Comparison of ENCODE assay signal across 8 cellular contexts in the genomic region with DNA sequence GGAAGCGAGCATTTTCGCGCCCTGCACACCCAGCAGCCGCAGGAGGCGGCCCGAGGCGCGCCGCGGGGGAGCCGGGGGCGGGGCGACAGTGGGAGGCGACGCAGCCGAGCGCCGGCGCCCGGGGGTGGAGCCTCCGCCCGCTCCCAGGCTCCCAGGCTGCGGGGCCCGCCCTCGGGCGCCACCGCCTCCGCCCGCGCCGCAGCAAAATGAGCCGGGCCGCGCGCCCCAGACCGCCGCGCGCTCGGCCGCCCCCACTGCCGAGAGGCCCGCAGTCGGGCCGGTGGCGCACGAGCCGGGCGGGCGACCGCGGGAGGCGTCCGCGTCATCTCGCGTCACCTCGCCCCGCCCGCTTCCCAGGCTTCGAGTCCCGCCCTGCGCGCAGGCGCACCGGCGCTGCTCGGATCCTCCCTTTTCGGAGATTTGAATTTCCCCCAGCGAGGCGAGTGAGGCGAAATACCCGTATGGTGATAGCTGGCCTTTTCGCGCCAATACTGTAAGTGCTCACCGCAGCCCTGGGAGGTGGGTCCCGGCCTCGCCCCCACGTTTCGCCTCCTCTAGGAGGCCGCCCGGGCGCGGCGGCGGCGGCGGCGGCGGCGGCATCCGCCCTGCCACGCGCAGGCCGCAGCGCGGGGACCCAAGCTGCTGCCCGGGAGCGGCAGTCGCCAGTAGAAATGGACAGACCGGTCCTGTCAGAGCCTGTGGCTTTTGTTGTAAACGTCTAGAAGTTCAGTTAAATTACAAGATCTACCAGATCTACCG. TPM values are rescaled to one million over a fixed set of nuclear protein-coding genes. Genes with fewer than 3 reads are reported as not detected.
DNase-seq lines count a peak whose midpoint lies in the region; ATAC-seq lines count a peak whose summit lies in the region.

A gene with protein sequence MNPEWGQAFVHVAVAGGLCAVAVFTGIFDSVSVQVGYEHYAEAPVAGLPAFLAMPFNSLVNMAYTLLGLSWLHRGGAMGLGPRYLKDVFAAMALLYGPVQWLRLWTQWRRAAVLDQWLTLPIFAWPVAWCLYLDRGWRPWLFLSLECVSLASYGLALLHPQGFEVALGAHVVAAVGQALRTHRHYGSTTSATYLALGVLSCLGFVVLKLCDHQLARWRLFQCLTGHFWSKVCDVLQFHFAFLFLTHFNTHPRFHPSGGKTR (plus strand): TSS at position 387 of the 759 bp plus-strand sequence. CDS start 9,309 bp downstream, outside the sequence.

- CTCF ChIA-PET in naive thymus-derived CD4-positive, alpha-beta T cell (lab: Charles Lee) = no interaction called here

- H3K4me1 ChIP-seq in naive thymus-derived CD4-positive, alpha-beta T cell (ENCODE audit: control insufficient read depth in 2 of 2, insufficient read depth in 2 of 2, low read length in 2 of 2) = peaks cover 22% of the 10 kb centered on the region in 2 donors

- peak within 1 kb of the TSS; percentile 99 for H3K27ac ChIP-seq in naive thymus-derived CD4-positive, alpha-beta T cell (ENCODE audit: low read depth, low read length)

- no peaks in the 10 kb centered on the region for H3K9me3 ChIP-seq in naive thymus-derived CD4-positive, alpha-beta T cell (ENCODE audit: control insufficient read depth in 2 of 3, low read length in 3 of 3)

- H3K9me3 Mint-ChIP-seq in naive thymus-derived CD4-positive, alpha-beta T cell = peaks cover 0 to 1% (median 0%) of the 10 kb centered on the region in 11 donors
- H3K9me3 Mint-ChIP-seq in stimulated activated memory B cell treated with anti-CD40 and anti-IgM and Interleukin-4, amounts not matched to agents 10 μg/mL and 1 μg/mL and 100 μg/mL, for 72 hours = no peaks in the 10 kb centered on the region

- peak within 1 kb of the TSS; percentile 97 for H3K4me3 ChIP-seq in naive thymus-derived CD4-positive, alpha-beta T cell (ENCODE audit: low read length)

- peaks cover 0 to 11% (median 0%) of the 10 kb centered on the region in 5 donors for H3K36me3 Mint-ChIP-seq in naive thymus-derived CD4-positive, alpha-beta T cell
- H3K36me3 Mint-ChIP-seq in stimulated activated memory B cell treated with anti-CD40 and anti-IgM and Interleukin-4, amounts not matched to agents 10 μg/mL and 1 μg/mL and 100 μg/mL, for 72 hours = peaks cover 23% of the 10 kb centered on the region

- peak; percentile 92 for DNase-seq in Daoy (ENCODE audit: low read depth)
- DNase-seq in H4 (ENCODE audit: low spot score) = peak; percentile 90
- peak; percentile 89 for DNase-seq in LHCN-M2 (ENCODE audit: low read depth)
- DNase-seq in RKO (ENCODE audit: low spot score) = peak; percentile 93
- peak; percentile 60 to 87 for DNase-seq in activated T-helper 1 cell treated with anti-CD3 and anti-CD28 coated beads, Interleukin-2, amount 50 U/mL, for 16 hours (ENCODE audit: low read depth in 1 of 2, low spot score in 1 of 2)
- DNase-seq in fibroblast of gingiva (ENCODE audit: low read depth) = peak; percentile 82
- peak; percentile 76 to 95 (median 87) for DNase-seq in naive thymus-derived CD4-positive, alpha-beta T cell

- H3K27me3 Mint-ChIP-seq in naive thymus-derived CD4-positive, alpha-beta T cell = no peaks in the 10 kb centered on the region
- no peaks in the 10 kb centered on the region for H3K27me3 Mint-ChIP-seq in stimulated activated memory B cell treated with anti-CD40 and anti-IgM and Interleukin-4, amounts not matched to agents 10 μg/mL and 1 μg/mL and 100 μg/mL, for 72 hours

- H3K4me1 Mint-ChIP-seq in naive thymus-derived CD4-positive, alpha-beta T cell = peaks cover 17 to 44% (median 27%) of the 10 kb centered on the region in 7 donors
- H3K4me1 Mint-ChIP-seq in stimulated activated memory B cell treated with anti-CD40 and anti-IgM and Interleukin-4, amounts not matched to agents 10 μg/mL and 1 μg/mL and 100 μg/mL, for 72 hours = peaks cover 40% of the 10 kb centered on the region

- H3K27ac Mint-ChIP-seq in naive thymus-derived CD4-positive, alpha-beta T cell = peak within 1 kb of the TSS; percentile 93 to 100 (median 100)
- H3K27ac Mint-ChIP-seq in stimulated activated memory B cell treated with anti-CD40 and anti-IgM and Interleukin-4, amounts not matched to agents 10 μg/mL and 1 μg/mL and 100 μg/mL, for 72 hours = peak within 1 kb of the TSS; percentile 99

- peaks cover 0 to 13% (median 0%) of the 10 kb centered on the region in 3 experiments for H3K36me3 ChIP-seq in naive thymus-derived CD4-positive, alpha-beta T cell (ENCODE audit: control insufficient read depth in 2 of 3, insufficient read depth in 3 of 3, low read length in 3 of 3)

- ATAC-seq in naive thymus-derived CD4-positive, alpha-beta T cell = peak; percentile 72
- peak; percentile 74 for ATAC-seq in stimulated activated memory B cell treated with anti-CD40 and anti-IgM and Interleukin-4, amounts not matched to agents 10 μg/mL and 1 μg/mL and 100 μg/mL, for 72 hours

- H3K27me3 ChIP-seq in naive thymus-derived CD4-positive, alpha-beta T cell (ENCODE audit: control insufficient read depth in 2 of 2, insufficient read depth in 2 of 2, low read length in 2 of 2) = no peaks in the 10 kb centered on the region

- intact Hi-C loops in naive thymus-derived CD4-positive, alpha-beta T cell (cut with micrococcal nuclease) = loop anchor here (1.0 to 5.0 kb wide), 8 partner anchors 9 to 1015 kb away; partner anchors contain the start of genes DKC1 (in 1 of the 2), MECP2 (in 1 of the 2) and RPL10 (in 1 of the 2)

- H3K4me3 Mint-ChIP-seq in naive thymus-derived CD4-positive, alpha-beta T cell = peak within 1 kb of the TSS; percentile 91 to 100 (median 100)
- H3K4me3 Mint-ChIP-seq in stimulated activated memory B cell treated with anti-CD40 and anti-IgM and Interleukin-4, amounts not matched to agents 10 μg/mL and 1 μg/mL and 100 μg/mL, for 72 hours = peak within 1 kb of the TSS; percentile 100

- POLR2A ChIA-PET in naive thymus-derived CD4-positive, alpha-beta T cell (lab: Charles Lee) = interaction anchor here (0.9 to 8.5 kb wide), 7 partner anchors 9 to 178 kb away, joined by 4 to 127 read pairs (median 12); partner anchors contain the start of genes ARHGAP4, IDH3G and SSR4

RNA-seq across cellular contexts. Expression of the gene that starts here (rescaled TPM):
- 0.86 and 1.5 TPM in 2 replicates for total RNA-seq in Daoy (2014; rRNA removed; shearing (Covaris generic))
- total RNA-seq in H4 (2014; rRNA removed; shearing (Covaris generic)) = 2.2 and 2.7 TPM in 2 replicates
- total RNA-seq in LHCN-M2 (2014; rRNA removed) = 8.9 and 9.0 TPM in 2 replicates
- polyA plus RNA-seq in LHCN-M2 (2012) = 8.8 TPM
- 10 to 100 TPM in 2 of 5 experiments, 1 to 10 TPM in 3; 1.4 to 13.4 (median 7.1) TPM for total RNA-seq in naive thymus-derived CD4-positive, alpha-beta T cell
- polyA plus RNA-seq in naive thymus-derived CD4-positive, alpha-beta T cell = 10 to 100 TPM in 1 of 2 donors, 1 to 10 TPM in 1; 10.0 to 22.7 TPM

Comparison
In these comparisons a context has a peak if more than half of its experiments do, and no peak if none do; other contexts are left out.
1. Peak in every context shown above with its lines: DNase-seq, ATAC-seq, H3K4me3 ChIP-seq and H3K27ac ChIP-seq.